ENCODE assay signal across 33 cellular contexts in genomic region chr7:101707587-101707986, GRCh38.
DNase-seq lines count a peak whose midpoint lies in the region; ATAC-seq, FAIRE-seq and TF ChIP-seq lines count a peak whose summit lies in the region.
"Had no signal": no experiment of that assay in that cellular context is flagged by ENCODE, and none has a peak within 500 bp of the region (broad histone marks: within the 10 kb centered on the region; RNA-seq: fewer than 3 reads in every experiment).

No MANE protein-coding gene starts in this region.

- peak overlapping the region; percentile 24 for H3K9ac ChIP-seq in mucosa of stomach (ENCODE audit: low read length)

- no peak for FAIRE-seq in bronchial epithelial cell (lab: Jason Lieb, UNC)
- FAIRE-seq: astrocyte, TTC549, urothelium cell line had no signal

- DNase-seq in DMS153 treated with DMSO at 0.1 percent for 48 hours (lab: John Stamatoyannopoulos, UW; ENCODE audit: unreplicated experiment) = peak; percentile 30
- peak; percentile 39 for DNase-seq in NCI-H146 treated with DMSO at 0.1 percent for 48 hours (lab: John Stamatoyannopoulos, UW; ENCODE audit: unreplicated experiment)
- DNase-seq in bronchial epithelial cell (ENCODE audit: low read depth) = peak; percentile 26
- no peak for DNase-seq in AG08395 (ENCODE audit: low spot score)
- DNase-seq in coronary artery (ENCODE audit: low spot score) = no peak
- DNase-seq: activated CD4-positive, alpha-beta T cell treated with anti-CD3 and anti-CD28 coated beads, Interleukin-2, amount 50 U/mL, for 4 hours; activated CD8-positive, alpha-beta memory T cell treated with anti-CD3 and anti-CD28 coated beads, Interleukin-2, amount 10 ng/mL, durations not matched to agents 7 days and 5 days; activated naive CD8-positive, alpha-beta T cell treated with anti-CD3 and anti-CD28 coated beads, Interleukin-2, amount 50 U/mL, for 24 hours; activated T-cell treated with anti-CD3 and anti-CD28 coated beads, Interleukin-2, amount 50 U/mL, for 4 hours; CD4-positive, alpha-beta memory T cell; foreskin fibroblast; IMR-90; islet precursor cell; left ventricle myocardium superior; mesendoderm; naive B cell; NCI-H1930; NCI-H345; posterior cingulate gyrus; right cardiac atrium; spleen; stimulated activated CD4-positive, alpha-beta T cell treated with anti-CD3 and anti-CD28 coated beads, Interleukin-2, amount 100 ng/mL, for 24 hours; stimulated activated CD8-positive, alpha-beta memory T cell treated with anti-CD3 and anti-CD28 coated beads, Interleukin-4, amount 100 ng/mL, for 48 hours; T-helper 17 cell had no signal

- no peak for ATAC-seq in HG02623 (IDR thresholded peaks at IDR 0.05; ENCODE audit: unreplicated experiment)
- ATAC-seq: activated CD8-positive, alpha-beta memory T cell treated with anti-CD3 and anti-CD28 coated beads, Interleukin-2, amount 10 ng/mL, durations not matched to agents 7 days and 5 days; activated naive CD8-positive, alpha-beta T cell treated with anti-CD3 and anti-CD28 coated beads, Interleukin-2, amount 50 U/mL, for 24 hours; activated T-cell treated with anti-CD3 and anti-CD28 coated beads, Interleukin-2, amount 50 U/mL, for 4 hours; left ventricle myocardium superior; T-helper 17 cell had no signal

- H3K36me3 ChIP-seq in bronchial epithelial cell (ENCODE audit: control insufficient read depth, insufficient read depth, low read length) (no peaks in the 10 kb centered on the region), mucosa of stomach (ENCODE audit: control insufficient read depth, insufficient read depth, low read length) (no peaks in the 10 kb centered on the region)
- H3K36me3 ChIP-seq: HAP-1, neutrophil, spleen, thoracic aorta had no signal

- H3K9me3 ChIP-seq in mucosa of stomach (ENCODE audit: control insufficient read depth, low read length) = no peaks in the 10 kb centered on the region
- H3K9me3 ChIP-seq: HAP-1, neutrophil, spleen, thoracic aorta had no signal

- H3K4me1 ChIP-seq in mucosa of stomach (ENCODE audit: control insufficient read depth, insufficient read depth, low read length) = peaks cover 24% of the 10 kb centered on the region
- H3K4me1 ChIP-seq: HAP-1, spleen had no signal

- peaks cover 3% of the 10 kb centered on the region for H3K27me3 ChIP-seq in bronchial epithelial cell (ENCODE audit: control insufficient read depth, insufficient read depth, low read length)
- no peaks in the 10 kb centered on the region for H3K27me3 ChIP-seq in mucosa of stomach (ENCODE audit: control insufficient read depth, insufficient read depth, low read length)
- H3K27me3 ChIP-seq: neutrophil had no signal

- H3K4me3 ChIP-seq in bronchial epithelial cell (ENCODE audit: low read depth, low read length) (no peak overlapping the region), mucosa of stomach (ENCODE audit: low read length) (no peak overlapping the region), coronary artery (no peak overlapping the region)
- H3K4me3 ChIP-seq: HAP-1, SK-N-MC, spleen, thoracic aorta had no signal

- H3K27ac ChIP-seq in coronary artery = no peak overlapping the region
- H3K27ac ChIP-seq: neutrophil, SK-N-MC, spleen, thoracic aorta had no signal

- no peak for TF ChIP-seq CTCF in bronchial epithelial cell (IDR thresholded peaks at IDR 0.05; ENCODE audit: insufficient read depth, low read length, severe bottlenecking)
- TF ChIP-seq CTCF in coronary artery (IDR thresholded peaks at IDR 0.05) = no peak

Comparison
In these comparisons a context has a peak if more than half of its experiments do, and no peak if none do; other contexts are left out.
1. DNase-seq: peak in DMS153 treated with DMSO at 0.1 percent for 48 hours (single experiment), NCI-H146 treated with DMSO at 0.1 percent for 48 hours (single experiment) and bronchial epithelial cell (single experiment); none in AG08395 (single experiment) and coronary artery (single experiment).